14 cellular contexts compared by ENCODE assay signal in genomic region chr18:55473534-55473933, GRCh38.
A peak's percentile ranks its signal among the peaks of the same experiment; 100 is the strongest.
DNase-seq lines count a peak whose midpoint lies in the region; ATAC-seq and TF ChIP-seq lines count a peak whose summit lies in the region.
"Had no signal": no experiment of that assay in that cellular context is flagged by ENCODE, and none has a peak within 500 bp of the region (broad histone marks: within the 10 kb centered on the region; RNA-seq: fewer than 3 reads in every experiment).

No MANE protein-coding gene starts in this region.

- no peaks in the 10 kb centered on the region for H3K9me3 Mint-ChIP-seq in glutamatergic neuron (ENCODE audit: unreplicated experiment)

- H3K4me3 ChIP-seq in HUES48 (ENCODE audit: low read depth, low read length) (no peak overlapping the region), SK-N-SH (ENCODE audit: low read depth in 2 of 2, low read length in 1 of 2) (no peak overlapping the region; a peak in 1 of 4 replicates), mucosa of descending colon (no peak overlapping the region)
- H3K4me3 ChIP-seq: GM12878 had no signal

- H3F3A ChIP-seq in SK-N-SH (replicated peaks; ENCODE audit: insufficient read depth): peaks cover 12% of the 10 kb centered on the region

- no peak overlapping the region for H3K27ac Mint-ChIP-seq in glutamatergic neuron (ENCODE audit: unreplicated experiment)
- H3K27ac Mint-ChIP-seq: CD4-positive, alpha-beta memory T cell had no signal

- H3K36me3 ChIP-seq in HUES48 (ENCODE audit: control insufficient read depth, insufficient read depth, low read length): no peaks in the 10 kb centered on the region
- H3K36me3 ChIP-seq in SK-N-SH (replicated peaks in 1 of 2; ENCODE audit: control insufficient read depth in 1 of 2, insufficient read depth in 2 of 2, low read length in 1 of 2): no peaks in the 10 kb centered on the region
- no peaks in the 10 kb centered on the region for H3K36me3 ChIP-seq in mucosa of descending colon (ENCODE audit: low read depth)
- H3K36me3 ChIP-seq: BE2C had no signal

- peaks cover 63% of the 10 kb centered on the region for H3K79me2 ChIP-seq in SK-N-SH (ENCODE audit: insufficient read depth)

- TF ChIP-seq CTCF in SK-N-SH (IDR thresholded peaks at IDR 0.05): no peak
- TF ChIP-seq CTCF in glutamatergic neuron (IDR thresholded peaks at IDR 0.05; ENCODE audit: partially characterized antibody, unreplicated experiment): no peak
- no peak for TF ChIP-seq CTCF in mucosa of descending colon (IDR thresholded peaks at IDR 0.05)

- H3K9me2 ChIP-seq in SK-N-SH: no peaks in the 10 kb centered on the region

- TF ChIP-seq RAD21 in SK-N-SH (IDR thresholded peaks at IDR 0.05; ENCODE audit: low read length): peak; percentile 41

- H3K4me3 Mint-ChIP-seq in glutamatergic neuron (ENCODE audit: unreplicated experiment): peak overlapping the region; percentile 40
- H3K4me3 Mint-ChIP-seq: CD4-positive, alpha-beta memory T cell had no signal

- H4K20me1 ChIP-seq in SK-N-SH (ENCODE audit: insufficient read depth): no peaks in the 10 kb centered on the region

- TF ChIP-seq EP300 in SK-N-SH (IDR thresholded peaks at IDR 0.05; ENCODE audit: borderline replicate concordance in 1 of 2, low read depth in 1 of 2, low read length in 1 of 2): peak; percentile 49 to 100; a peak in 3 of 4 replicates

- no peaks in the 10 kb centered on the region for H3K36me3 Mint-ChIP-seq in glutamatergic neuron (ENCODE audit: unreplicated experiment)

- H3K9me3 ChIP-seq in HUES48 (ENCODE audit: control insufficient read depth, insufficient read depth, low read length) (no peaks in the 10 kb centered on the region), SK-N-SH (no peaks in the 10 kb centered on the region), mucosa of descending colon (no peaks in the 10 kb centered on the region)
- H3K9me3 ChIP-seq: BE2C had no signal

- H3K9ac ChIP-seq in HUES48 (ENCODE audit: low read depth, low read length) (no peak overlapping the region), SK-N-SH (no peak overlapping the region)

- DNase-seq in SK-N-SH (peak; percentile 44), glutamatergic neuron (no peak), mucosa of descending colon (no peak), SIG-M5 treated with dmso at 0.1 percent for 504 hours (lab: John Stamatoyannopoulos, UW; ENCODE audit: unreplicated experiment) (no peak)
- DNase-seq in stimulated activated CD4-positive, alpha-beta T cell treated with anti-CD3 and anti-CD28 coated beads, Interleukin-2, amount 100 ng/mL, for 48 hours: no peak
- DNase-seq: BE2C; CD4-positive, alpha-beta memory T cell; DMS79; IMR-90 had no signal

- POLR2A ChIA-PET in SK-N-SH (lab: Yijun Ruan, JAX): no interaction called here

- ATAC-seq in mucosa of descending colon (no peak), HG02763 (IDR thresholded peaks at IDR 0.05; ENCODE audit: unreplicated experiment) (no peak)
- ATAC-seq: GM12878 had no signal

- intact Hi-C loops in mucosa of descending colon (cut with DNase I, micrococcal nuclease): no loop called here

- CTCF ChIA-PET in SK-N-SH (lab: Yijun Ruan, JAX): interaction anchor here (0.9 to 1.3 kb wide), 2 partner anchors 24 to 57 kb away, joined by 3 read pairs; no protein-coding TSS in a partner anchor

- no peak overlapping the region for H2AFZ ChIP-seq in SK-N-SH (ENCODE audit: low read depth)

- H3K27me3 ChIP-seq in HUES48 (ENCODE audit: control insufficient read depth, insufficient read depth, low read length) (no peaks in the 10 kb centered on the region), SK-N-SH (ENCODE audit: insufficient read depth) (no peaks in the 10 kb centered on the region)
- H3K27me3 ChIP-seq: BE2C had no signal

- H3K27me3 Mint-ChIP-seq in glutamatergic neuron (ENCODE audit: unreplicated experiment): no peaks in the 10 kb centered on the region

- peaks cover 39% of the 10 kb centered on the region for H3K4me1 Mint-ChIP-seq in glutamatergic neuron (ENCODE audit: low read depth, unreplicated experiment)

- peak overlapping the region; percentile 5 for H3K27ac ChIP-seq in HUES48 (ENCODE audit: low read depth, low read length)
- peak overlapping the region in 1 of 2 experiments; percentile 91; a peak in 2 of 4 replicates for H3K27ac ChIP-seq in SK-N-SH (ENCODE audit: low read depth in 2 of 2, low read length in 1 of 2)
- H3K27ac ChIP-seq: C4-2B, HL-60 had no signal

- no peak overlapping the region for H3K4me2 ChIP-seq in SK-N-SH

- H3K4me1 ChIP-seq in HUES48 (ENCODE audit: control insufficient read depth, insufficient read depth, low read length) (peaks cover 32% of the 10 kb centered on the region), SK-N-SH (ENCODE audit: control insufficient read depth in 1 of 2, insufficient read depth in 2 of 2, low read depth in 1 of 2, low read length in 1 of 2) (peaks cover 5 to 37% of the 10 kb centered on the region in 2 experiments; a peak in 3 of 4 replicates), mucosa of descending colon (ENCODE audit: low read depth) (peaks cover 2% of the 10 kb centered on the region)

TF ChIP-seq in SK-N-SH, 30 proteins besides CTCF, POLR2A, EP300 and RAD21 (continues in another document):
- TF ChIP-seq JUND (IDR thresholded peaks at IDR 0.05) (peak; percentile 50; the same call in 1 of the 2 replicates), GATA2 (CRISPR knock-in tag; IDR thresholded peaks at IDR 0.05) (peak; percentile 96), USF2 (IDR thresholded peaks at IDR 0.05; ENCODE audit: borderline replicate concordance, low read depth, low read length) (no peak), GABPA (IDR thresholded peaks at IDR 0.05; ENCODE audit: low read depth) (no peak), POLR2AphosphoS5 (IDR thresholded peaks at IDR 0.05; ENCODE audit: low read depth, low read length) (peak; percentile 95), RFX5 (IDR thresholded peaks at IDR 0.05; ENCODE audit: low read length) (no peak), NRF1 (IDR thresholded peaks at IDR 0.05; ENCODE audit: low read depth, low read length) (no peak), CHD2 (IDR thresholded peaks at IDR 0.05; ENCODE audit: low read length, partially characterized antibody) (peak; percentile 75), TAF1 (IDR thresholded peaks at IDR 0.05; ENCODE audit: borderline replicate concordance, low read depth, low read length) (no peak), MEF2A (IDR thresholded peaks at IDR 0.05; ENCODE audit: borderline replicate concordance, low read depth) (no peak), TEAD4 (IDR thresholded peaks at IDR 0.05; ENCODE audit: borderline replicate concordance, insufficient read depth) (peak; percentile 92), SMC3 (IDR thresholded peaks at IDR 0.05; ENCODE audit: low read depth, low read length) (peak; percentile 9; the same call in 1 of the 2 replicates), USF1 (IDR thresholded peaks at IDR 0.05; ENCODE audit: borderline replicate concordance, low read depth) (no peak), RXRA (IDR thresholded peaks at IDR 0.05; ENCODE audit: borderline replicate concordance, low read depth) (no peak), EZH2phosphoT487 (IDR thresholded peaks at IDR 0.05; ENCODE audit: borderline replicate concordance, low read depth) (no peak), YY1 (IDR thresholded peaks at IDR 0.05; ENCODE audit: low read depth) (no peak), FOSL2 (IDR thresholded peaks at IDR 0.05; ENCODE audit: borderline replicate concordance, low read depth) (no peak), MAX (IDR thresholded peaks at IDR 0.05; ENCODE audit: low read depth) (no peak), ELF1 (IDR thresholded peaks at IDR 0.05) (no peak), SIN3A (IDR thresholded peaks at IDR 0.05; ENCODE audit: borderline replicate concordance, low read depth, low read length) (0 out of 2 replicates have a peak, but pooled peaks have one; percentile 46), MXI1 (IDR thresholded peaks at IDR 0.05; ENCODE audit: low read depth, low read length) (peak; percentile 74; the same call in 1 of the 2 replicates), TCF12 (IDR thresholded peaks at IDR 0.05) (peak; percentile 93), ZBTB33 (IDR thresholded peaks at IDR 0.05; ENCODE audit: borderline replicate concordance, low read depth) (no peak)
